Comparison of ENCODE assay signal across 8 cellular contexts in genomic region chr1:207826557-207827487, GRCh38.
A peak's percentile ranks its signal among the peaks of the same experiment; 100 is the strongest.
DNase-seq lines count a peak whose midpoint lies in the region; ATAC-seq and TF ChIP-seq lines count a peak whose summit lies in the region.

No MANE protein-coding gene starts in this region.

- peak overlapping the region; percentile 59 to 95 for H3K9ac ChIP-seq in liver (ENCODE audit: low read depth in 1 of 2, low read length in 2 of 2)

- H3K27ac ChIP-seq in adipose tissue (ENCODE audit: low read depth, low read length) (peak overlapping the region; percentile 60), liver (ENCODE audit: low read depth in 1 of 2, low read length in 2 of 2) (peak overlapping the region; percentile 95 to 99), thyroid gland (peak overlapping the region; percentile 97 to 100 (median 99))

- intact Hi-C loops in thyroid gland (cut with DNase I), result loop anchor here (2.0 kb wide), 1 partner anchor 42 kb away; no protein-coding TSS in a partner anchor

- peak overlapping the region; percentile 83 for H3K4me3 Mint-ChIP-seq in activated CD8-positive, alpha-beta memory T cell treated with anti-CD3 and anti-CD28 coated beads, Interleukin-2, amount 10 ng/mL, durations not matched to agents 7 days and 5 days

- in situ Hi-C loops in ACHN (cut with HindIII; ENCODE audit: low pct_ligation_motif_present, low pct_unique_long_range_greater_than_20kb, low sequenced_read_pairs), result no loop called here

- no peak for TF ChIP-seq RAD21 in liver (IDR thresholded peaks at IDR 0.05)

- H3K9me3 Mint-ChIP-seq in activated CD8-positive, alpha-beta memory T cell treated with anti-CD3 and anti-CD28 coated beads, Interleukin-2, amount 10 ng/mL, durations not matched to agents 7 days and 5 days (ENCODE audit: low read depth), result no peaks in the 10 kb centered on the region

- peaks cover 88% of the 10 kb centered on the region for H3K4me1 Mint-ChIP-seq in activated CD8-positive, alpha-beta memory T cell treated with anti-CD3 and anti-CD28 coated beads, Interleukin-2, amount 10 ng/mL, durations not matched to agents 7 days and 5 days

- H3K4me3 ChIP-seq in liver (ENCODE audit: low read depth in 1 of 3, low read length in 3 of 3) (peak overlapping the region; percentile 47 to 74 (median 70)), thyroid gland (replicated peaks in 1 of 3) (no peak overlapping the region)

- TF ChIP-seq POLR2A in thyroid gland (IDR thresholded peaks at IDR 0.05), result peak in 1 of 2 donors; percentile 62

- DNase-seq in activated CD8-positive, alpha-beta memory T cell treated with anti-CD3 and anti-CD28 coated beads, Interleukin-2, amount 10 ng/mL, durations not matched to agents 7 days and 5 days, result no peak
- no peak for DNase-seq in activated CD8-positive, alpha-beta memory T cell treated with anti-CD3 and anti-CD28 coated beads, Interleukin-2, amount 50 U/mL, for 4 hours
- DNase-seq in thyroid gland, result peak; percentile 73 to 76
- no peak for DNase-seq in ACHN
- no peak for DNase-seq in C1 segment of cervical spinal cord (lab: John Stamatoyannopoulos, UW)
- DNase-seq in NCI-H1694 (lab: John Stamatoyannopoulos, UW), result no peak

- H3K4me1 ChIP-seq in liver (ENCODE audit: control insufficient read depth in 4 of 4, insufficient read depth in 4 of 4, low read length in 3 of 4) (peaks cover 15 to 45% (median 35%) of the 10 kb centered on the region in 4 donors), thyroid gland (peaks cover 64 to 68% of the 10 kb centered on the region in 2 donors)

- H3K27me3 Mint-ChIP-seq in activated CD8-positive, alpha-beta memory T cell treated with anti-CD3 and anti-CD28 coated beads, Interleukin-2, amount 10 ng/mL, durations not matched to agents 7 days and 5 days, result no peaks in the 10 kb centered on the region

- no peak for ATAC-seq in activated CD8-positive, alpha-beta memory T cell treated with anti-CD3 and anti-CD28 coated beads, Interleukin-2, amount 10 ng/mL, durations not matched to agents 7 days and 5 days

- H3K27me3 ChIP-seq in liver (ENCODE audit: control insufficient read depth in 4 of 4, insufficient read depth in 4 of 4, low read length in 3 of 4) (no peaks in the 10 kb centered on the region), thyroid gland (no peaks in the 10 kb centered on the region)

- peaks cover 18% of the 10 kb centered on the region for H3K36me3 Mint-ChIP-seq in activated CD8-positive, alpha-beta memory T cell treated with anti-CD3 and anti-CD28 coated beads, Interleukin-2, amount 10 ng/mL, durations not matched to agents 7 days and 5 days

- H3K36me3 ChIP-seq in liver (ENCODE audit: control insufficient read depth in 4 of 4, insufficient read depth in 3 of 4, low read depth in 1 of 4, low read length in 3 of 4) (no peaks in the 10 kb centered on the region), thyroid gland (peaks cover 0 to 2% of the 10 kb centered on the region in 2 donors)

- H3K27ac Mint-ChIP-seq in activated CD8-positive, alpha-beta memory T cell treated with anti-CD3 and anti-CD28 coated beads, Interleukin-2, amount 10 ng/mL, durations not matched to agents 7 days and 5 days, result peak overlapping the region; percentile 100

- CTCF ChIA-PET in activated CD8-positive, alpha-beta memory T cell treated with anti-CD3 and anti-CD28 coated beads, Interleukin-2, amount 10 ng/mL, durations not matched to agents 7 days and 5 days (lab: Charles Lee), result interaction anchor here (1.1 to 15.9 kb wide), 9 partner anchors 11 to 137 kb away, joined by 3 to 414 read pairs (median 8); no protein-coding TSS in a partner anchor

- WGBS in adipose tissue, 3 donors, result 22 to 40% (median 36%) methylated on average over 18 of the region's 18 CpGs
- 13% methylated on average over 18 of the region's 18 CpGs for WGBS in liver
- 21 to 28% methylated on average over 16 to 18 of the region's 18 CpGs for WGBS in thyroid gland, 2 donors

- no peaks in the 10 kb centered on the region for H3K9me3 ChIP-seq in liver (ENCODE audit: control insufficient read depth in 4 of 4, low read length in 3 of 4)
- H3K9me3 ChIP-seq in thyroid gland, result no peaks in the 10 kb centered on the region

- no peak for TF ChIP-seq CTCF in liver (IDR thresholded peaks at IDR 0.05; ENCODE audit: low read depth, low read length, missing input control)
- TF ChIP-seq CTCF in thyroid gland (IDR thresholded peaks at IDR 0.05), result no peak

TF ChIP-seq in liver, 16 proteins besides CTCF, POLR2A, EP300 and RAD21:
- TF ChIP-seq SP1 (IDR thresholded peaks at IDR 0.05), result peak; percentile 87
- TF ChIP-seq FOXA1 (IDR thresholded peaks at IDR 0.05), result peak; percentile 74
- TF ChIP-seq, protein P1, sequence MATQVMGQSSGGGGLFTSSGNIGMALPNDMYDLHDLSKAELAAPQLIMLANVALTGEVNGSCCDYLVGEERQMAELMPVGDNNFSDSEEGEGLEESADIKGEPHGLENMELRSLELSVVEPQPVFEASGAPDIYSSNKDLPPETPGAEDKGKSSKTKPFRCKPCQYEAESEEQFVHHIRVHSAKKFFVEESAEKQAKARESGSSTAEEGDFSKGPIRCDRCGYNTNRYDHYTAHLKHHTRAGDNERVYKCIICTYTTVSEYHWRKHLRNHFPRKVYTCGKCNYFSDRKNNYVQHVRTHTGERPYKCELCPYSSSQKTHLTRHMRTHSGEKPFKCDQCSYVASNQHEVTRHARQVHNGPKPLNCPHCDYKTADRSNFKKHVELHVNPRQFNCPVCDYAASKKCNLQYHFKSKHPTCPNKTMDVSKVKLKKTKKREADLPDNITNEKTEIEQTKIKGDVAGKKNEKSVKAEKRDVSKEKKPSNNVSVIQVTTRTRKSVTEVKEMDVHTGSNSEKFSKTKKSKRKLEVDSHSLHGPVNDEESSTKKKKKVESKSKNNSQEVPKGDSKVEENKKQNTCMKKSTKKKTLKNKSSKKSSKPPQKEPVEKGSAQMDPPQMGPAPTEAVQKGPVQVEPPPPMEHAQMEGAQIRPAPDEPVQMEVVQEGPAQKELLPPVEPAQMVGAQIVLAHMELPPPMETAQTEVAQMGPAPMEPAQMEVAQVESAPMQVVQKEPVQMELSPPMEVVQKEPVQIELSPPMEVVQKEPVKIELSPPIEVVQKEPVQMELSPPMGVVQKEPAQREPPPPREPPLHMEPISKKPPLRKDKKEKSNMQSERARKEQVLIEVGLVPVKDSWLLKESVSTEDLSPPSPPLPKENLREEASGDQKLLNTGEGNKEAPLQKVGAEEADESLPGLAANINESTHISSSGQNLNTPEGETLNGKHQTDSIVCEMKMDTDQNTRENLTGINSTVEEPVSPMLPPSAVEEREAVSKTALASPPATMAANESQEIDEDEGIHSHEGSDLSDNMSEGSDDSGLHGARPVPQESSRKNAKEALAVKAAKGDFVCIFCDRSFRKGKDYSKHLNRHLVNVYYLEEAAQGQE (IDR thresholded peaks at IDR 0.05), result peak; percentile 69
- no peak for TF ChIP-seq EGR1 (IDR thresholded peaks at IDR 0.05; ENCODE audit: low read depth in 2 of 2)
- TF ChIP-seq TAF1 (conservative IDR thresholded peaks at IDR 0.05), result peak; percentile 80
- TF ChIP-seq, protein P2, sequence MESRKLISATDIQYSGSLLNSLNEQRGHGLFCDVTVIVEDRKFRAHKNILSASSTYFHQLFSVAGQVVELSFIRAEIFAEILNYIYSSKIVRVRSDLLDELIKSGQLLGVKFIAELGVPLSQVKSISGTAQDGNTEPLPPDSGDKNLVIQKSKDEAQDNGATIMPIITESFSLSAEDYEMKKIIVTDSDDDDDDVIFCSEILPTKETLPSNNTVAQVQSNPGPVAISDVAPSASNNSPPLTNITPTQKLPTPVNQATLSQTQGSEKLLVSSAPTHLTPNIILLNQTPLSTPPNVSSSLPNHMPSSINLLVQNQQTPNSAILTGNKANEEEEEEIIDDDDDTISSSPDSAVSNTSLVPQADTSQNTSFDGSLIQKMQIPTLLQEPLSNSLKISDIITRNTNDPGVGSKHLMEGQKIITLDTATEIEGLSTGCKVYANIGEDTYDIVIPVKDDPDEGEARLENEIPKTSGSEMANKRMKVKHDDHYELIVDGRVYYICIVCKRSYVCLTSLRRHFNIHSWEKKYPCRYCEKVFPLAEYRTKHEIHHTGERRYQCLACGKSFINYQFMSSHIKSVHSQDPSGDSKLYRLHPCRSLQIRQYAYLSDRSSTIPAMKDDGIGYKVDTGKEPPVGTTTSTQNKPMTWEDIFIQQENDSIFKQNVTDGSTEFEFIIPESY (IDR thresholded peaks at IDR 0.05), result no peak
- TF ChIP-seq JUND (IDR thresholded peaks at IDR 0.05), result no peak
- peak; percentile 86 for TF ChIP-seq NR2F2 (IDR thresholded peaks at IDR 0.05)
- TF ChIP-seq HNF4A (conservative IDR thresholded peaks at IDR 0.05), result peak; percentile 83
- TF ChIP-seq, protein P3, sequence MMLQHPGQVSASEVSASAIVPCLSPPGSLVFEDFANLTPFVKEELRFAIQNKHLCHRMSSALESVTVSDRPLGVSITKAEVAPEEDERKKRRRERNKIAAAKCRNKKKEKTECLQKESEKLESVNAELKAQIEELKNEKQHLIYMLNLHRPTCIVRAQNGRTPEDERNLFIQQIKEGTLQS (IDR thresholded peaks at IDR 0.05), result no peak
- TF ChIP-seq GABPA (IDR thresholded peaks at IDR 0.05 in 1 of 2, conservative IDR thresholded peaks at IDR 0.05 in 1 of 2), result no peak
- TF ChIP-seq HNF4G (IDR thresholded peaks at IDR 0.05), result peak; percentile 40
- peak; percentile 66 for TF ChIP-seq YY1 (IDR thresholded peaks at IDR 0.05)
- peak; percentile 79 for TF ChIP-seq FOXA2 (IDR thresholded peaks at IDR 0.05)
- TF ChIP-seq RXRA (IDR thresholded peaks at IDR 0.05), result peak; percentile 54 to 61
- TF ChIP-seq, protein P4, sequence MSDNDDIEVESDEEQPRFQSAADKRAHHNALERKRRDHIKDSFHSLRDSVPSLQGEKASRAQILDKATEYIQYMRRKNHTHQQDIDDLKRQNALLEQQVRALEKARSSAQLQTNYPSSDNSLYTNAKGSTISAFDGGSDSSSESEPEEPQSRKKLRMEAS (IDR thresholded peaks at IDR 0.05), result peak; percentile 41

Comparison
In these comparisons a context has a peak if more than half of its experiments do, and no peak if none do; other contexts are left out.
1. DNase-seq: peak in thyroid gland (2 of 2); none in activated CD8-positive, alpha-beta memory T cell treated with anti-CD3 and anti-CD28 coated beads, Interleukin-2, amount 10 ng/mL, durations not matched to agents 7 days and 5 days (single experiment), activated CD8-positive, alpha-beta memory T cell treated with anti-CD3 and anti-CD28 coated beads, Interleukin-2, amount 50 U/mL, for 4 hours (single experiment), ACHN (single experiment), C1 segment of cervical spinal cord (0 of 14) and NCI-H1694 (single experiment).
2. H3K4me3 ChIP-seq: peak in liver (3 of 3); none in thyroid gland (0 of 3).
3. Peak in every context shown above with its lines, with median percentiles within 50 percentile points of each other: H3K27ac ChIP-seq.